ENCODE assay signal across 1 cellular context in genomic region chr3:187000711-187001151, GRCh38.
TF ChIP-seq lines count a peak whose summit lies in the region.

No MANE protein-coding gene starts in this region.

TF ChIP-seq in GM12878, 131 proteins besides CTCF, POLR2A, EP300 and RAD21 (continued from another document and continues in another):
- TF ChIP-seq MAX (IDR thresholded peaks at IDR 0.05; ENCODE audit: low read depth, low read length) (no peak), PBX3 (IDR thresholded peaks at IDR 0.05; ENCODE audit: insufficient replicate concordance, low read depth, low read length) (no peak), MLLT1 (IDR thresholded peaks at IDR 0.05) (no peak), CBX5 (IDR thresholded peaks at IDR 0.05; ENCODE audit: low read depth) (peak; percentile 76; the same call in 1 of the 2 replicates), ZBTB11 (CRISPR knock-in tag; IDR thresholded peaks at IDR 0.05) (no peak), ZNF687 (IDR thresholded peaks at IDR 0.05) (peak; percentile 97), ZSCAN29 (IDR thresholded peaks at IDR 0.05) (0 out of 2 replicates have a peak, but pooled peaks have one; percentile 54), RELA (IDR thresholded peaks at IDR 0.05; ENCODE audit: borderline replicate concordance, partially characterized antibody) (peak; percentile 22), HCFC1 (IDR thresholded peaks at IDR 0.05; ENCODE audit: low read length) (no peak), BCLAF1 (IDR thresholded peaks at IDR 0.05) (no peak), SREBF1 (IDR thresholded peaks at IDR 0.05; ENCODE audit: low read length) (0 out of 2 replicates have a peak, but pooled peaks have one; percentile 38), ZBTB40 (IDR thresholded peaks at IDR 0.05; ENCODE audit: borderline replicate concordance) (no peak), STAT1 (conservative IDR thresholded peaks at IDR 0.05) (no peak), ZNF274 (IDR thresholded peaks at IDR 0.05; ENCODE audit: insufficient read depth, insufficient read length) (no peak), TARDBP (IDR thresholded peaks at IDR 0.05; ENCODE audit: borderline replicate concordance) (peak; percentile 81; the same call in 1 of the 2 replicates), RCOR1 (conservative IDR thresholded peaks at IDR 0.05; ENCODE audit: low read depth, low read length) (0 out of 2 replicates have a peak, but pooled peaks have one; percentile 14), NFIC (IDR thresholded peaks at IDR 0.05; ENCODE audit: low read depth, low read length) (peak; percentile 99), ESRRA (IDR thresholded peaks at IDR 0.05; ENCODE audit: low read length) (no peak), IKZF1 (conservative IDR thresholded peaks at IDR 0.05) (peak; percentile 91), BCL3 (IDR thresholded peaks at IDR 0.05; ENCODE audit: borderline replicate concordance, insufficient read depth, low read depth, low read length, poor library complexity, severe bottlenecking) (peak; percentile 94), POU2F2 (IDR thresholded peaks at IDR 0.05; ENCODE audit: borderline replicate concordance, low read depth, low read length) (peak; percentile 74; the same call in 1 of the 3 replicates), KLF5 (IDR thresholded peaks at IDR 0.05; ENCODE audit: partially characterized antibody) (no peak), SPI1 (IDR thresholded peaks at IDR 0.05; ENCODE audit: borderline replicate concordance, insufficient read depth, low read depth, low read length) (peak; percentile 97), CEBPZ (IDR thresholded peaks at IDR 0.05; ENCODE audit: low read depth, low read length) (no peak), USF1 (IDR thresholded peaks at IDR 0.05; ENCODE audit: borderline replicate concordance, extremely low read length, insufficient read depth, low read depth, low read length) (no peak), CEBPB (IDR thresholded peaks at IDR 0.05; ENCODE audit: borderline replicate concordance in 1 of 2, low read depth in 2 of 2, low read length in 2 of 2) (peak in 1 of 2 experiments; percentile 85; a peak in 1 of 4 replicates), ASH2L (IDR thresholded peaks at IDR 0.05; ENCODE audit: borderline replicate concordance, low read depth) (no peak)
